Comparison of ENCODE assay signal across 1 cellular context in genomic region chr6:155530219-155530834, GRCh38.
TF ChIP-seq lines count a peak whose summit lies in the region.

No MANE protein-coding gene starts in this region.

TF ChIP-seq in HepG2, 621 proteins besides CTCF, POLR2A, EP300 and RAD21 (continued from another document):
- TF ChIP-seq RXRB (CRISPR knock-in tag; IDR thresholded peaks at IDR 0.05; ENCODE audit: borderline replicate concordance) (peak; percentile 18; the same call in 1 of the 2 replicates), MED1 (CRISPR knock-in tag; IDR thresholded peaks at IDR 0.05) (peak; percentile 54; the same call in 1 of the 2 replicates), MIXL1 (CRISPR knock-in tag; IDR thresholded peaks at IDR 0.05) (peak; percentile 72; the same call in 1 of the 2 replicates), STAG1 (CRISPR knock-in tag; IDR thresholded peaks at IDR 0.05) (peak; percentile 94), ZNF142 (CRISPR knock-in tag; IDR thresholded peaks at IDR 0.05) (no peak), XRCC5 (optimal IDR thresholded peaks at IDR 0.05; ENCODE audit: low read length) (no peak), ZSCAN9 (CRISPR knock-in tag; IDR thresholded peaks at IDR 0.05; ENCODE audit: borderline replicate concordance) (0 out of 2 replicates have a peak, but pooled peaks have one; percentile 29), HMGXB4 (CRISPR knock-in tag; IDR thresholded peaks at IDR 0.05; ENCODE audit: borderline replicate concordance in 1 of 2, low read depth in 1 of 2) (peak in 1 of 2 experiments; percentile 68; a peak in 1 of 4 replicates), GATAD2A (CRISPR knock-in tag; IDR thresholded peaks at IDR 0.05) (peak; percentile 77), KLF16 (CRISPR knock-in tag; IDR thresholded peaks at IDR 0.05) (0 out of 4 replicates have a peak, but pooled peaks of 1 of the 2 experiments have one; percentile 18), SOX6 (IDR thresholded peaks at IDR 0.05) (no peak), SOX6 (CRISPR knock-in tag; IDR thresholded peaks at IDR 0.05) (peak; percentile 15; the same call in 1 of the 2 replicates), ELF3 (CRISPR knock-in tag; IDR thresholded peaks at IDR 0.05) (0 out of 2 replicates have a peak, but pooled peaks have one; percentile 25), RERE (CRISPR knock-in tag; IDR thresholded peaks at IDR 0.05; ENCODE audit: low read depth) (no peak), SMC3 (IDR thresholded peaks at IDR 0.05; ENCODE audit: low read length) (peak; percentile 96), SMAD3 (CRISPR knock-in tag; IDR thresholded peaks at IDR 0.05) (peak; percentile 59; the same call in 1 of the 2 replicates), REPIN1 (CRISPR knock-in tag; IDR thresholded peaks at IDR 0.05; ENCODE audit: borderline replicate concordance, low read depth) (peak; percentile 22; the same call in 1 of the 2 replicates), BRD4 (CRISPR knock-in tag; IDR thresholded peaks at IDR 0.05) (0 out of 2 replicates have a peak, but pooled peaks have one; percentile 35), ZNF335 (CRISPR knock-in tag; IDR thresholded peaks at IDR 0.05) (0 out of 2 replicates have a peak, but pooled peaks have one; percentile 32)
